Comparison of ENCODE assay signal across 8 cellular contexts in the genomic region with DNA sequence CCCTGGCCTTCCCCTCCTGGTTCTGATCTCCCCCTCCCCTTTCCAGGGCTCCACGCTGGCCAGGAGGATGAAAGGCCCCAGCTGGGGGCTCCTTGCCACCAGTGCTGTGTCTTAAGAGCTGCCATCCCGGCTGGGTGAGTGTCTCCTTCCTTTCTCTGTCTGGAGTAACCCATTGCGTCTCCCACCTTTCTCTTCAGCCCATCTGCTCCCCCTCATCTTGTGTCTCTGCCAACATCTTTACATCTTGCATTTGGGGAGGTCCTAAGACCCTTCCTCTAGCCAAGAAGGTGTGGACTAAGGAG. TPM values are rescaled to one million over a fixed set of nuclear protein-coding genes. Genes with fewer than 3 reads are reported as not detected.
DNase-seq lines count a peak whose midpoint lies in the region; ATAC-seq and TF ChIP-seq lines count a peak whose summit lies in the region.

No MANE protein-coding gene starts in this region.

- H3K27me3 Mint-ChIP-seq in stimulated activated naive CD8-positive, alpha-beta T cell treated with anti-CD3 and anti-CD28 coated beads, Interleukin-15, Interleukin-2, amounts not matched to agents 100 ng/mL and 50 ng/mL, for 24 hours = peaks cover 22% of the 10 kb centered on the region

- peak overlapping the region; percentile 61 for H3K4me3 Mint-ChIP-seq in stimulated activated naive CD8-positive, alpha-beta T cell treated with anti-CD3 and anti-CD28 coated beads, Interleukin-15, Interleukin-2, amounts not matched to agents 100 ng/mL and 50 ng/mL, for 24 hours

- no peak overlapping the region for H3K27ac Mint-ChIP-seq in stimulated activated naive CD8-positive, alpha-beta T cell treated with anti-CD3 and anti-CD28 coated beads, Interleukin-15, Interleukin-2, amounts not matched to agents 100 ng/mL and 50 ng/mL, for 24 hours

- no peaks in the 10 kb centered on the region for H3K36me3 Mint-ChIP-seq in stimulated activated naive CD8-positive, alpha-beta T cell treated with anti-CD3 and anti-CD28 coated beads, Interleukin-15, Interleukin-2, amounts not matched to agents 100 ng/mL and 50 ng/mL, for 24 hours (ENCODE audit: low read depth)

- H3K9me3 Mint-ChIP-seq in stimulated activated naive CD8-positive, alpha-beta T cell treated with anti-CD3 and anti-CD28 coated beads, Interleukin-15, Interleukin-2, amounts not matched to agents 100 ng/mL and 50 ng/mL, for 24 hours = no peaks in the 10 kb centered on the region

- H3K4me1 Mint-ChIP-seq in stimulated activated naive CD8-positive, alpha-beta T cell treated with anti-CD3 and anti-CD28 coated beads, Interleukin-15, Interleukin-2, amounts not matched to agents 100 ng/mL and 50 ng/mL, for 24 hours (ENCODE audit: low read depth) = peaks cover 20% of the 10 kb centered on the region

- H3K27ac ChIP-seq in coronary artery (peak overlapping the region; percentile 85 to 89), muscle layer of duodenum (ENCODE audit: low read length) (peak overlapping the region; percentile 97)

- H3K4me3 ChIP-seq in coronary artery (peak overlapping the region; percentile 77), muscle layer of duodenum (ENCODE audit: low read depth in 1 of 2, low read length in 2 of 2) (peak overlapping the region; percentile 67 to 95)

- H3K27me3 ChIP-seq in muscle layer of duodenum (ENCODE audit: low read depth, low read length) = no peaks in the 10 kb centered on the region

- H3K9me3 ChIP-seq in muscle layer of duodenum (ENCODE audit: control insufficient read depth in 1 of 2, low read length in 2 of 2) = no peaks in the 10 kb centered on the region

- ATAC-seq in stimulated activated naive CD8-positive, alpha-beta T cell treated with anti-CD3 and anti-CD28 coated beads, Interleukin-15, Interleukin-2, amounts not matched to agents 100 U/mL and 50 U/mL, for 24 hours = no peak
- ATAC-seq in GM19467 (IDR thresholded peaks at IDR 0.05; ENCODE audit: unreplicated experiment) = no peak
- ATAC-seq in esophagus mucosa = no peak

- H3K4me1 ChIP-seq in muscle layer of duodenum (ENCODE audit: control insufficient read depth in 1 of 2, insufficient read depth in 2 of 2, low read length in 2 of 2) = peaks cover 20 to 49% of the 10 kb centered on the region in 2 donors

- peaks cover 18 to 22% of the 10 kb centered on the region in 2 donors for H3K36me3 ChIP-seq in muscle layer of duodenum (ENCODE audit: control insufficient read depth in 1 of 2, insufficient read depth in 2 of 2, low read length in 2 of 2)

- no peak for TF ChIP-seq CTCF in coronary artery (IDR thresholded peaks at IDR 0.05)

- DNase-seq in stimulated activated naive CD8-positive, alpha-beta T cell treated with anti-CD3 and anti-CD28 coated beads, Interleukin-15, Interleukin-2, amounts not matched to agents 100 U/mL and 50 U/mL, for 24 hours = no peak
- DNase-seq in coronary artery (ENCODE audit: low spot score) (no peak), NCI-H526 (lab: John Stamatoyannopoulos, UW) (no peak), NAMALWA (ENCODE audit: low spot score) (no peak)

RNA-seq across cellular contexts. Expression of gene BCL2L2, which starts 0.5 kb away (rescaled TPM):
- 29.1 TPM for total RNA-seq in esophagus mucosa

RNA-seq across cellular contexts. Expression of gene PPP1R3E, which starts 4.4 kb away (rescaled TPM):
- total RNA-seq in esophagus mucosa = 5.1 TPM

RNA-seq across cellular contexts. Expression of gene PABPN1, which starts 14.2 kb away (rescaled TPM):
- total RNA-seq in esophagus mucosa = 77.7 TPM

RNA-seq across cellular contexts. Expression of gene HOMEZ, which starts 21.2 kb away (rescaled TPM):
- 9.6 TPM for total RNA-seq in esophagus mucosa

RNA-seq across cellular contexts. Expression of gene SLC22A17, which starts 45.6 kb away (rescaled TPM):
- total RNA-seq in esophagus mucosa = 2.0 TPM
